Comparison of ENCODE assay signal across 11 cellular contexts in the genomic region with DNA sequence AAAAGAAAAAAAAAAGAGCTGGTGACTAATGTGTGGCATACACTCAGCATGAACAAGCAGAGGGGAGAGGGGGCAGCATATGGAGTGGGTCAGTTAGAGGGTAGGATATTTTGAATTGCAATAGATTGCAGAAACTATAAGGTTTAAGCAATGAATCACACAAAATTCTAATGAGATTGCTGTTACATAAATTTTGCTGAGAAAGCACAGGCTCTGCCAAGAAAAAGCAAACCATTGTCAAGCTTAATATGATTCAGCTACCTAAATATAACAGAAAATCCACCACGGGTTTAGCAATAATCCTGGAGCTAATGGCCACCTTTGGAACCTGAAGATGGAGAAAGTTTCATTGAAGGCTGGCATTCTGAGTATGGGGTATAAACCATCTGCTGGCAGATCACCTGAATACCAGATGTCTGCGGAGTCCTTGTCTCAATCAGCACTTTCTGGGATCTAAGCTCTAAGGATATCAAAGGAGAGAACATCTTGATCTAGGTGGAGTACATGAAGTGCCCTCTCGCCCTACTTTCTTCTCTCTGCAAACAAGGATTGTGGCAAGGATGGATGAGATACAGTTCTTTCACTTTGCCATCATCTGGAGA. TPM values are rescaled to one million over a fixed set of nuclear protein-coding genes. Genes with fewer than 3 reads are reported as not detected.
DNase-seq lines count a peak whose midpoint lies in the region; FAIRE-seq and TF ChIP-seq lines count a peak whose summit lies in the region.
"Had no signal": no experiment of that assay in that cellular context is flagged by ENCODE, and none has a peak within 500 bp of the region (broad histone marks: within the 10 kb centered on the region; RNA-seq: fewer than 3 reads in every experiment).

No MANE protein-coding gene starts in this region.

- H2BK120ac ChIP-seq in mesenchymal stem cell (ENCODE audit: low read depth, low read length) = no peak overlapping the region

- H3K27me3 ChIP-seq in mesenchymal stem cell (ENCODE audit: control insufficient read depth in 1 of 2, insufficient read depth in 1 of 2, low read length in 2 of 2) (no peaks in the 10 kb centered on the region), BE2C (no peaks in the 10 kb centered on the region)

- H3K4me3 ChIP-seq in AG04449 (ENCODE audit: low read depth, low read length) (no peak overlapping the region), mesenchymal stem cell (ENCODE audit: insufficient read depth in 1 of 2, low read depth in 1 of 2, low read length in 2 of 2) (peak overlapping the region in 1 of 2 experiments; percentile 7), BE2C (ENCODE audit: low read depth, low read length) (no peak overlapping the region)

- peak overlapping the region; percentile 86 for H3K9ac ChIP-seq in mesenchymal stem cell (ENCODE audit: low read length)

- CTCF ChIA-PET in AG04449 (lab: Yijun Ruan, JAX) = interaction anchor here (1.0 to 2.0 kb wide), 3 partner anchors 23 to 122 kb away, joined by 3 to 13 read pairs (median 6); a partner anchor contains a TSS

- no peak overlapping the region for H4K8ac ChIP-seq in mesenchymal stem cell (ENCODE audit: low read length)

- H3K18ac ChIP-seq in mesenchymal stem cell (ENCODE audit: low read depth in 1 of 2, low read length in 2 of 2) = no peak overlapping the region

- H3K4ac ChIP-seq in mesenchymal stem cell (ENCODE audit: low read depth in 1 of 2, low read length in 2 of 2) = no peak overlapping the region

- H4K91ac ChIP-seq in mesenchymal stem cell (ENCODE audit: low read length) = no peak overlapping the region

- no peak for FAIRE-seq in HTR-8/SVneo (lab: Jason Lieb, UNC)
- FAIRE-seq: D721Med had no signal

- no peak overlapping the region for H2BK5ac ChIP-seq in mesenchymal stem cell (ENCODE audit: low read depth, low read length, poor library complexity, severe bottlenecking)

- H3K9me3 ChIP-seq in mesenchymal stem cell (ENCODE audit: control insufficient read depth, low read length) (no peaks in the 10 kb centered on the region), BE2C (no peaks in the 10 kb centered on the region)

- H2AFZ ChIP-seq in mesenchymal stem cell (ENCODE audit: low read depth, low read length) = no peak overlapping the region

- no peak overlapping the region for H3K14ac ChIP-seq in mesenchymal stem cell (ENCODE audit: low read length in 2 of 2)

- TF ChIP-seq CTCF in AG04449 (IDR thresholded peaks at IDR 0.05; ENCODE audit: insufficient read depth, low read length, missing control alignments) (no peak), BE2C (IDR thresholded peaks at IDR 0.05; ENCODE audit: low read depth, low read length) (no peak)

- 79% methylated on average over 3 of the region's 3 CpGs for WGBS in mesenchymal stem cell

- H3K79me1 ChIP-seq in mesenchymal stem cell (replicated peaks; ENCODE audit: low read length, poor library complexity, severe bottlenecking) = peaks cover 11% of the 10 kb centered on the region

- peak; percentile 93 for DNase-seq in AG04449 (ENCODE audit: low read depth, low spot score)
- DNase-seq in HTR-8/SVneo (ENCODE audit: insufficient read length, low spot score) = peak; percentile 59
- peak; percentile 55 for DNase-seq in cerebellar cortex (ENCODE audit: low spot score)
- peak; percentile 55 for DNase-seq in mesenchymal stem cell
- DNase-seq in SKM-1 (lab: John Stamatoyannopoulos, UW; ENCODE audit: unreplicated experiment) = no peak
- no peak for DNase-seq in BE2C
- DNase-seq in HT-29 (ENCODE audit: low spot score) = no peak
- no peak for DNase-seq in NCI-H69 (lab: John Stamatoyannopoulos, UW)

- H3K4me2 ChIP-seq in mesenchymal stem cell (ENCODE audit: low read length, poor library complexity, severe bottlenecking) = no peak overlapping the region

- H3K36me3 ChIP-seq in mesenchymal stem cell (ENCODE audit: control insufficient read depth in 1 of 2, insufficient read depth in 2 of 2, low read depth in 1 of 2, low read length in 2 of 2) = peaks cover 14 to 27% of the 10 kb centered on the region in 2 experiments
- H3K36me3 ChIP-seq in BE2C = no peaks in the 10 kb centered on the region; the same call in 1 of the 2 replicates

- POLR2A ChIA-PET in AG04449 (lab: Yijun Ruan, JAX) = interaction anchor here (1.0 to 1.6 kb wide), 3 partner anchors 11 to 60 kb away, joined by 3 to 5 read pairs (median 3); a partner anchor contains a TSS

- no peak overlapping the region for H3K23ac ChIP-seq in mesenchymal stem cell (ENCODE audit: low read length in 2 of 2)

- peak overlapping the region; percentile 54 for H3K27ac ChIP-seq in mesenchymal stem cell (ENCODE audit: low read length, poor library complexity, severe bottlenecking)

- no peak overlapping the region for H2AK5ac ChIP-seq in mesenchymal stem cell (ENCODE audit: low read length, severe bottlenecking)

- H3K4me1 ChIP-seq in mesenchymal stem cell (ENCODE audit: control insufficient read depth, insufficient read depth, low read depth, low read length) (peaks cover 5% of the 10 kb centered on the region), BE2C (0 out of 2 replicates have a peak, but pooled peaks cover 3% of the 10 kb centered on the region)

- no peak overlapping the region for H2BK12ac ChIP-seq in mesenchymal stem cell (ENCODE audit: low read length in 2 of 2)

- H2BK15ac ChIP-seq in mesenchymal stem cell (ENCODE audit: low read depth, poor library complexity, severe bottlenecking) = no peak overlapping the region

RNA-seq across cellular contexts. Expression of a gene that starts 30.3 kb away (rescaled TPM):
- polyA plus RNA-seq in mesenchymal stem cell (2013, experiment 1 of 2) = not detected
- not detected for polyA plus RNA-seq in mesenchymal stem cell (2013, experiment 2 of 2)
- not detected for polyA plus RNA-seq in BE2C (2012; ENCODE audit: insufficient read depth, insufficient read length, low read depth)
- not detected in 2 replicates for total RNA-seq in HT-29 (2014; rRNA removed; shearing (Covaris generic))
- total RNA-seq: activated CD8-positive, alpha-beta memory T cell treated with anti-CD3 and anti-CD28 coated beads for 36 hours had no signal
- polyA plus RNA-seq: neural cell had no signal

RNA-seq across cellular contexts. Expression of a gene that starts 59.2 kb away (rescaled TPM):
- 46.0 TPM for polyA plus RNA-seq in mesenchymal stem cell (2013, experiment 1 of 2)
- polyA plus RNA-seq in mesenchymal stem cell (2013, experiment 2 of 2) = 42.0 TPM
- 39.4 TPM for polyA plus RNA-seq in BE2C (2012; ENCODE audit: insufficient read depth, insufficient read length, low read depth)
- total RNA-seq in HT-29 (2014; rRNA removed; shearing (Covaris generic)) = 47.6 and 50.5 TPM in 2 replicates

Comparison
In these comparisons a context has a peak if more than half of its experiments do, and no peak if none do; other contexts are left out.
1. DNase-seq: peak in AG04449 (single experiment), HTR-8/SVneo (single experiment), cerebellar cortex (single experiment) and mesenchymal stem cell (single experiment); none in SKM-1 (single experiment), BE2C (single experiment), HT-29 (single experiment) and NCI-H69 (single experiment).